In genomic region chr5:31401691-31402090, GRCh38 we compare ENCODE assay signal across 26 cellular contexts.
"Had no signal": no experiment of that assay in that cellular context is flagged by ENCODE, and none has a peak within 500 bp of the region (broad histone marks: within the 10 kb centered on the region; RNA-seq: fewer than 3 reads in every experiment).

No MANE protein-coding gene starts in this region.

- H3K27me3 ChIP-seq: stomach, suprapubic skin, testis, thyroid gland, tibial artery, tibial nerve, transverse colon, upper lobe of left lung, upper lobe of right lung, uterus, vagina had no signal

- H3K4me3 Mint-ChIP-seq: stimulated activated memory B cell treated with anti-CD40 and anti-IgM and Interleukin-4, amounts not matched to agents 10 μg/mL and 1 μg/mL and 100 μg/mL, for 72 hours; stimulated activated naive B cell treated with anti-CD40 and anti-IgM and Interleukin-4, amounts not matched to agents 10 μg/mL and 1 μg/mL and 100 μg/mL, for 72 hours; stimulated activated naive CD8-positive, alpha-beta T cell treated with anti-CD3 and anti-CD28 coated beads, Interleukin-15, amount 100 ng/mL, for 72 hours; stimulated activated naive CD8-positive, alpha-beta T cell treated with anti-CD3 and anti-CD28 coated beads, Interleukin-15, Interleukin-2, amounts not matched to agents 100 ng/mL and 50 ng/mL, for 24 hours; type B pancreatic cell had no signal

- H3K9me3 Mint-ChIP-seq: stimulated activated memory B cell treated with anti-CD40 and anti-IgM and Interleukin-4, amounts not matched to agents 10 μg/mL and 1 μg/mL and 100 μg/mL, for 72 hours; stimulated activated naive B cell treated with anti-CD40 and anti-IgM and Interleukin-4, amounts not matched to agents 10 μg/mL and 1 μg/mL and 100 μg/mL, for 72 hours; stimulated activated naive CD8-positive, alpha-beta T cell treated with anti-CD3 and anti-CD28 coated beads, Interleukin-15, amount 100 ng/mL, for 72 hours; stimulated activated naive CD8-positive, alpha-beta T cell treated with anti-CD3 and anti-CD28 coated beads, Interleukin-15, Interleukin-2, amounts not matched to agents 100 ng/mL and 50 ng/mL, for 24 hours; type B pancreatic cell had no signal

- DNase-seq: stimulated activated CD4-positive, alpha-beta T cell treated with anti-CD3 and anti-CD28 coated beads, Interleukin-2, amount 100 ng/mL, for 48 hours; stimulated activated CD4-positive, alpha-beta T cell treated with anti-CD3 and anti-CD28 coated beads, Interleukin-4, amount 100 ng/mL, for 1 hour; stimulated activated CD4-positive, alpha-beta T cell treated with anti-CD3 and anti-CD28 coated beads, Interleukin-4, amount 100 ng/mL, for 24 hours; stimulated activated CD4-positive, alpha-beta T cell treated with anti-CD3 and anti-CD28 coated beads, Interleukin-4, amount 100 ng/mL, for 4 hours; stimulated activated CD8-positive, alpha-beta memory T cell treated with anti-CD3 and anti-CD28 coated beads, Interleukin-4, amount 100 ng/mL, for 48 hours; stimulated activated naive B cell treated with anti-CD40 and anti-IgM and Interleukin-4, amounts not matched to agents 10 μg/mL and 1 μg/mL and 100 μg/mL, for 72 hours; stimulated activated naive CD4-positive, alpha-beta T cell; stimulated activated naive CD4-positive, alpha-beta T cell treated with Interleukin-2 at 50 U/mL for 16 hours; stimulated activated naive CD8-positive, alpha-beta T cell treated with anti-CD3 and anti-CD28 coated beads, Interleukin-15, amount 100 ng/mL, for 72 hours; stimulated activated naive CD8-positive, alpha-beta T cell treated with anti-CD3 and anti-CD28 coated beads, Interleukin-15, Interleukin-2, amounts not matched to agents 100 U/mL and 50 U/mL, for 24 hours; stomach; substantia nigra; testis; thyroid gland; tibial artery; transverse colon; upper lobe of left lung; upper lobe of right lung; uterus had no signal

- H3K27ac Mint-ChIP-seq: stimulated activated memory B cell treated with anti-CD40 and anti-IgM and Interleukin-4, amounts not matched to agents 10 μg/mL and 1 μg/mL and 100 μg/mL, for 72 hours; stimulated activated naive B cell treated with anti-CD40 and anti-IgM and Interleukin-4, amounts not matched to agents 10 μg/mL and 1 μg/mL and 100 μg/mL, for 72 hours; stimulated activated naive CD8-positive, alpha-beta T cell treated with anti-CD3 and anti-CD28 coated beads, Interleukin-15, amount 100 ng/mL, for 72 hours; stimulated activated naive CD8-positive, alpha-beta T cell treated with anti-CD3 and anti-CD28 coated beads, Interleukin-15, Interleukin-2, amounts not matched to agents 100 ng/mL and 50 ng/mL, for 24 hours; type B pancreatic cell had no signal

- H3K36me3 ChIP-seq: uterus had no signal

- ATAC-seq: stimulated activated memory B cell treated with anti-CD40 and anti-IgM and Interleukin-4, amounts not matched to agents 10 μg/mL and 1 μg/mL and 100 μg/mL, for 72 hours; stimulated activated naive B cell treated with anti-CD40 and anti-IgM and Interleukin-4, amounts not matched to agents 10 μg/mL and 1 μg/mL and 100 μg/mL, for 72 hours; stimulated activated naive CD8-positive, alpha-beta T cell treated with anti-CD3 and anti-CD28 coated beads, Interleukin-15, amount 100 ng/mL, for 72 hours; stimulated activated naive CD8-positive, alpha-beta T cell treated with anti-CD3 and anti-CD28 coated beads, Interleukin-15, Interleukin-2, amounts not matched to agents 100 U/mL and 50 U/mL, for 24 hours; upper lobe of right lung had no signal

- H3K9me3 ChIP-seq: stomach, suprapubic skin, testis, thoracic aorta, thyroid gland, tibial artery, tibial nerve, transverse colon, upper lobe of left lung, upper lobe of right lung, uterus, vagina had no signal

- H3K4me3 ChIP-seq: stomach, suprapubic skin, testis, thoracic aorta, thyroid gland, tibial artery, tibial nerve, transverse colon, upper lobe of left lung, upper lobe of right lung, uterus, vagina had no signal

- H3K27ac ChIP-seq: stomach, suprapubic skin, testis, thoracic aorta, thyroid gland, tibial artery, tibial nerve, transverse colon, upper lobe of left lung, upper lobe of right lung, uterus, vagina had no signal

- H3K4me1 ChIP-seq: stomach, suprapubic skin, testis, thyroid gland, tibial artery, tibial nerve, transverse colon, upper lobe of right lung, uterus, vagina had no signal

- H3K27me3 Mint-ChIP-seq: stimulated activated memory B cell treated with anti-CD40 and anti-IgM and Interleukin-4, amounts not matched to agents 10 μg/mL and 1 μg/mL and 100 μg/mL, for 72 hours; stimulated activated naive B cell treated with anti-CD40 and anti-IgM and Interleukin-4, amounts not matched to agents 10 μg/mL and 1 μg/mL and 100 μg/mL, for 72 hours; stimulated activated naive CD8-positive, alpha-beta T cell treated with anti-CD3 and anti-CD28 coated beads, Interleukin-15, amount 100 ng/mL, for 72 hours; stimulated activated naive CD8-positive, alpha-beta T cell treated with anti-CD3 and anti-CD28 coated beads, Interleukin-15, Interleukin-2, amounts not matched to agents 100 ng/mL and 50 ng/mL, for 24 hours; type B pancreatic cell had no signal

- H3K4me1 Mint-ChIP-seq: stimulated activated memory B cell treated with anti-CD40 and anti-IgM and Interleukin-4, amounts not matched to agents 10 μg/mL and 1 μg/mL and 100 μg/mL, for 72 hours; stimulated activated naive B cell treated with anti-CD40 and anti-IgM and Interleukin-4, amounts not matched to agents 10 μg/mL and 1 μg/mL and 100 μg/mL, for 72 hours; stimulated activated naive CD8-positive, alpha-beta T cell treated with anti-CD3 and anti-CD28 coated beads, Interleukin-15, amount 100 ng/mL, for 72 hours had no signal
